In genomic region chr17:7716299-7716886, GRCh38 we compare ENCODE assay signal across 8 cellular contexts. TPM values are rescaled to one million over a fixed set of nuclear protein-coding genes. Genes with fewer than 3 reads are reported as not detected.
DNase-seq lines count a peak whose midpoint lies in the region; ATAC-seq and TF ChIP-seq lines count a peak whose summit lies in the region.

No MANE protein-coding gene starts in this region.

- peaks cover 5% of the 10 kb centered on the region for H3K4me1 Mint-ChIP-seq in activated naive CD4-positive, alpha-beta T cell treated with anti-CD3 and anti-CD28 coated beads for 36 hours (ENCODE audit: low read depth)
- H3K4me1 Mint-ChIP-seq in MCF 10A (ENCODE audit: insufficient read depth, unreplicated experiment): peaks cover 9% of the 10 kb centered on the region
- H3K4me1 Mint-ChIP-seq in type B pancreatic cell (ENCODE audit: unreplicated experiment): peaks cover 44% of the 10 kb centered on the region

- peaks cover 19% of the 10 kb centered on the region for H3K4me1 ChIP-seq in lower lobe of right lung

- H3K9me3 ChIP-seq in lower lobe of right lung: no peaks in the 10 kb centered on the region

- no peak overlapping the region for H3K27ac Mint-ChIP-seq in activated naive CD4-positive, alpha-beta T cell treated with anti-CD3 and anti-CD28 coated beads for 36 hours
- no peak overlapping the region for H3K27ac Mint-ChIP-seq in activated naive CD4-positive, alpha-beta T cell treated with anti-CD3 and anti-CD28 coated beads, Interleukin-2, amount 50 U/mL, for 72 hours
- H3K27ac Mint-ChIP-seq in MCF 10A (ENCODE audit: low read depth, unreplicated experiment) (no peak overlapping the region), type B pancreatic cell (peak overlapping the region; percentile 63)

- no peak for ATAC-seq in activated naive CD4-positive, alpha-beta T cell treated with anti-CD3 and anti-CD28 coated beads, Interleukin-2, amount 50 U/mL, for 72 hours
- ATAC-seq in lower lobe of right lung (no peak), GM21526 (IDR thresholded peaks at IDR 0.05; ENCODE audit: low FRiP score, unreplicated experiment) (no peak), HG03378 (IDR thresholded peaks at IDR 0.05; ENCODE audit: unreplicated experiment) (no peak)

- no peaks in the 10 kb centered on the region for H3K36me3 ChIP-seq in lower lobe of right lung

- no peaks in the 10 kb centered on the region for H3K36me3 Mint-ChIP-seq in activated naive CD4-positive, alpha-beta T cell treated with anti-CD3 and anti-CD28 coated beads for 36 hours (ENCODE audit: low read depth)
- H3K36me3 Mint-ChIP-seq in activated naive CD4-positive, alpha-beta T cell treated with anti-CD3 and anti-CD28 coated beads, Interleukin-2, amount 50 U/mL, for 72 hours: no peaks in the 10 kb centered on the region
- H3K36me3 Mint-ChIP-seq in MCF 10A (ENCODE audit: insufficient read depth, unreplicated experiment): no peaks in the 10 kb centered on the region
- no peaks in the 10 kb centered on the region for H3K36me3 Mint-ChIP-seq in type B pancreatic cell

- intact Hi-C loops in activated naive CD4-positive, alpha-beta T cell treated with anti-CD3 and anti-CD28 coated beads for 36 hours (cut with micrococcal nuclease): loop anchor here (5.0 kb wide), 1 partner anchor 64 kb away; the partner anchor contains the start of gene ATP1B2
- intact Hi-C loops in MCF 10A (cut with micrococcal nuclease): no loop called here
- intact Hi-C loops in lower lobe of right lung (cut with DNase I): no loop called here

- H3K27me3 ChIP-seq in lower lobe of right lung (ENCODE audit: low read depth): peaks cover 42% of the 10 kb centered on the region

- no peaks in the 10 kb centered on the region for H3K9me3 Mint-ChIP-seq in activated naive CD4-positive, alpha-beta T cell treated with anti-CD3 and anti-CD28 coated beads for 36 hours
- no peaks in the 10 kb centered on the region for H3K9me3 Mint-ChIP-seq in activated naive CD4-positive, alpha-beta T cell treated with anti-CD3 and anti-CD28 coated beads, Interleukin-2, amount 50 U/mL, for 72 hours
- no peaks in the 10 kb centered on the region for H3K9me3 Mint-ChIP-seq in MCF 10A (ENCODE audit: unreplicated experiment)
- no peaks in the 10 kb centered on the region for H3K9me3 Mint-ChIP-seq in type B pancreatic cell

- no TSS peak for BruUV-seq in MCF 10A (replicated peaks; lab: Mats Ljungman, UMichigan)

- POLR2A ChIA-PET in MCF 10A (lab: Yijun Ruan, JAX): interaction anchor here (0.6 to 2.6 kb wide), 9 partner anchors 11 to 407 kb away, joined by 3 to 45 read pairs (median 4); partner anchors contain the start of genes EFNB3, FXR2, SOX15 and TP53

- H3K4me3 ChIP-seq in lower lobe of right lung: peak overlapping the region; percentile 67

- H3K4me3 Mint-ChIP-seq in activated naive CD4-positive, alpha-beta T cell treated with anti-CD3 and anti-CD28 coated beads for 36 hours: peak overlapping the region; percentile 73
- peak overlapping the region; percentile 78 for H3K4me3 Mint-ChIP-seq in MCF 10A (ENCODE audit: unreplicated experiment)
- peak overlapping the region; percentile 93 for H3K4me3 Mint-ChIP-seq in type B pancreatic cell

- in situ Hi-C loops in ACHN (cut with HindIII; ENCODE audit: low pct_ligation_motif_present, low pct_unique_long_range_greater_than_20kb, low sequenced_read_pairs): no loop called here

- no peak for TF ChIP-seq CTCF in MCF 10A (IDR thresholded peaks at IDR 0.05; ENCODE audit: unreplicated experiment)
- TF ChIP-seq CTCF in lower lobe of right lung (IDR thresholded peaks at IDR 0.05): no peak
- no peak for TF ChIP-seq CTCF in type B pancreatic cell (conservative IDR thresholded peaks at IDR 0.05)

- peaks cover 62% of the 10 kb centered on the region for H3K27me3 Mint-ChIP-seq in activated naive CD4-positive, alpha-beta T cell treated with anti-CD3 and anti-CD28 coated beads for 36 hours (ENCODE audit: low read depth)
- peaks cover 54% of the 10 kb centered on the region for H3K27me3 Mint-ChIP-seq in MCF 10A (ENCODE audit: insufficient read depth, unreplicated experiment)
- H3K27me3 Mint-ChIP-seq in type B pancreatic cell: peaks cover 58% of the 10 kb centered on the region

- CTCF ChIA-PET in activated naive CD4-positive, alpha-beta T cell treated with anti-CD3 and anti-CD28 coated beads for 36 hours (lab: Charles Lee): interaction anchor here (1.2 to 1.4 kb wide), 2 partner anchors 10 to 85 kb away, joined by 3 to 4 read pairs; no protein-coding TSS in a partner anchor
- CTCF ChIA-PET in MCF 10A (lab: Yijun Ruan, JAX): interaction anchor here (0.6 to 6.1 kb wide), 12 partner anchors 10 to 539 kb away, joined by 3 to 38 read pairs (median 4); partner anchors contain the start of genes EFNB3, SOX15, TP53 and WRAP53

- DNase-seq in activated naive CD4-positive, alpha-beta T cell treated with anti-CD3 and anti-CD28 coated beads for 36 hours: no peak
- DNase-seq in activated naive CD4-positive, alpha-beta T cell treated with anti-CD3 and anti-CD28 coated beads, Interleukin-2, amount 50 U/mL, for 72 hours (ENCODE audit: low spot score in 2 of 2): no peak
- DNase-seq in MCF 10A (ENCODE audit: unreplicated experiment) (no peak), lower lobe of right lung (no peak), type B pancreatic cell (ENCODE audit: extremely low spot score, unreplicated experiment) (no peak), ACHN (no peak)

- H3K27ac ChIP-seq in lower lobe of right lung: no peak overlapping the region

RNA-seq across cellular contexts. Expression of gene DNAH2, which starts 1.2 kb away (rescaled TPM):
- not detected for total RNA-seq in activated naive CD4-positive, alpha-beta T cell treated with anti-CD3 and anti-CD28 coated beads for 36 hours
- under 1 TPM; 0.05 to 0.19 TPM for total RNA-seq in activated naive CD4-positive, alpha-beta T cell treated with anti-CD3 and anti-CD28 coated beads, Interleukin-2, amount 50 U/mL, for 72 hours
- total RNA-seq in MCF 10A (2022): 0.05 and 0.12 TPM in 2 replicates
- 6.2 TPM for total RNA-seq in lower lobe of right lung
- 0.10 and 1.0 TPM in 2 replicates for total RNA-seq in type B pancreatic cell (ENCODE audit: low replicate concordance)

RNA-seq across cellular contexts. Expression of gene EFNB3, which starts 11.4 kb away (rescaled TPM):
- not detected for total RNA-seq in activated naive CD4-positive, alpha-beta T cell treated with anti-CD3 and anti-CD28 coated beads for 36 hours
- total RNA-seq in activated naive CD4-positive, alpha-beta T cell treated with anti-CD3 and anti-CD28 coated beads, Interleukin-2, amount 50 U/mL, for 72 hours: not detected
- total RNA-seq in MCF 10A (2022) (1.3 and 1.4 TPM in 2 replicates), lower lobe of right lung (1.6 TPM), type B pancreatic cell (ENCODE audit: low replicate concordance) (11.4 and 79.5 TPM in 2 replicates)

RNA-seq across cellular contexts. Expression of gene WRAP53, which starts 28.1 kb away (rescaled TPM):
- 10 to 100 TPM; 13.7 to 14.7 TPM for total RNA-seq in activated naive CD4-positive, alpha-beta T cell treated with anti-CD3 and anti-CD28 coated beads for 36 hours
- 10 to 100 TPM; 16.4 to 23.5 TPM for total RNA-seq in activated naive CD4-positive, alpha-beta T cell treated with anti-CD3 and anti-CD28 coated beads, Interleukin-2, amount 50 U/mL, for 72 hours
- total RNA-seq in MCF 10A (2022) (10.7 and 11.7 TPM in 2 replicates), lower lobe of right lung (8.3 TPM), type B pancreatic cell (ENCODE audit: low replicate concordance) (10.2 and 22.1 TPM in 2 replicates)

RNA-seq across cellular contexts. Expression of gene TP53, which starts 29.1 kb away (rescaled TPM):
- total RNA-seq in activated naive CD4-positive, alpha-beta T cell treated with anti-CD3 and anti-CD28 coated beads for 36 hours: 100 to 1,000 TPM; 148 to 149 TPM
- 100 to 1,000 TPM in 1 of 2 donors, 10 to 100 TPM in 1; 78.4 to 147 TPM for total RNA-seq in activated naive CD4-positive, alpha-beta T cell treated with anti-CD3 and anti-CD28 coated beads, Interleukin-2, amount 50 U/mL, for 72 hours
- total RNA-seq in MCF 10A (2022) (131 and 181 TPM in 2 replicates), lower lobe of right lung (34.8 TPM), type B pancreatic cell (ENCODE audit: low replicate concordance) (80.7 and 123 TPM in 2 replicates)
